In genomic region chr2:54512663-54513363, GRCh38 we compare ENCODE assay signal across 16 cellular contexts. TPM values are rescaled to one million over a fixed set of nuclear protein-coding genes. Genes with fewer than 3 reads are reported as not detected.
DNase-seq lines count a peak whose midpoint lies in the region; ATAC-seq, FAIRE-seq and TF ChIP-seq lines count a peak whose summit lies in the region.
"Had no signal": no experiment of that assay in that cellular context is flagged by ENCODE, and none has a peak within 500 bp of the region (broad histone marks: within the 10 kb centered on the region; RNA-seq: fewer than 3 reads in every experiment).

No MANE protein-coding gene starts in this region.

- peaks cover 89% of the 10 kb centered on the region for H3K79me2 ChIP-seq in astrocyte (ENCODE audit: insufficient read depth, low read length)

- H3K4me1 Mint-ChIP-seq in astrocyte (ENCODE audit: low read depth, unreplicated experiment) (peaks cover 28% of the 10 kb centered on the region), nephron progenitor cell (peaks cover 14% of the 10 kb centered on the region)
- H3K4me1 Mint-ChIP-seq: activated naive CD4-positive, alpha-beta T cell treated with anti-CD3 and anti-CD28 coated beads, Interleukin-2, amount 50 U/mL, for 24 hours had no signal

- no peak overlapping the region for H3K4me3 Mint-ChIP-seq in astrocyte (ENCODE audit: unreplicated experiment)
- no peak overlapping the region for H3K4me3 Mint-ChIP-seq in nephron progenitor cell
- H3K4me3 Mint-ChIP-seq: activated naive CD4-positive, alpha-beta T cell treated with anti-CD3 and anti-CD28 coated beads, Interleukin-2, amount 50 U/mL, for 24 hours; WTC11 had no signal

- DNase-seq in GM06990 (ENCODE audit: extremely low read depth, insufficient read length) = peak; percentile 33
- DNase-seq in astrocyte (ENCODE audit: low read depth) = no peak
- DNase-seq in nephron progenitor cell = no peak
- no peak for DNase-seq in cerebellum (ENCODE audit: low spot score)
- DNase-seq in NCI-H2196 (lab: John Stamatoyannopoulos, UW; ENCODE audit: unreplicated experiment) = no peak
- DNase-seq in BE2C = no peak
- DNase-seq: activated T-cell treated with anti-CD3 and anti-CD28 coated beads, Interleukin-2, amount 50 U/mL, for 48 hours; brain microvascular endothelial cell; hypothalamus; NCI-H1694; stimulated activated naive CD8-positive, alpha-beta T cell treated with anti-CD3 and anti-CD28 coated beads, Interleukin-15, Interleukin-2, amounts not matched to agents 100 U/mL and 50 U/mL, for 24 hours had no signal

- TF ChIP-seq CTCF in GM06990 (IDR thresholded peaks at IDR 0.05; ENCODE audit: insufficient read depth, low read length, poor library complexity, severe bottlenecking) (no peak), astrocyte (IDR thresholded peaks at IDR 0.05; ENCODE audit: insufficient read depth, low read depth, low read length) (no peak), nephron progenitor cell (IDR thresholded peaks at IDR 0.05) (no peak), BE2C (IDR thresholded peaks at IDR 0.05; ENCODE audit: low read depth, low read length) (no peak)

- no peak overlapping the region for H3K4me2 ChIP-seq in astrocyte (ENCODE audit: low read length)

- H3K27me3 ChIP-seq in GM06990 (replicated peaks; ENCODE audit: control insufficient read depth, insufficient read depth, low read length) (no peaks in the 10 kb centered on the region), astrocyte (ENCODE audit: insufficient read depth, low read length) (no peaks in the 10 kb centered on the region), BE2C (no peaks in the 10 kb centered on the region)
- H3K27me3 ChIP-seq: brain microvascular endothelial cell, SJSA1 had no signal

- H3K27me3 Mint-ChIP-seq in astrocyte (ENCODE audit: low read depth, unreplicated experiment) = no peaks in the 10 kb centered on the region
- peaks cover 3% of the 10 kb centered on the region for H3K27me3 Mint-ChIP-seq in nephron progenitor cell (ENCODE audit: low read depth, poor library complexity)
- H3K27me3 Mint-ChIP-seq: activated naive CD4-positive, alpha-beta T cell treated with anti-CD3 and anti-CD28 coated beads, Interleukin-2, amount 50 U/mL, for 24 hours had no signal

- H3K9me3 Mint-ChIP-seq in astrocyte (ENCODE audit: unreplicated experiment) = no peaks in the 10 kb centered on the region
- H3K9me3 Mint-ChIP-seq in nephron progenitor cell = no peaks in the 10 kb centered on the region
- H3K9me3 Mint-ChIP-seq: activated naive CD4-positive, alpha-beta T cell treated with anti-CD3 and anti-CD28 coated beads, Interleukin-2, amount 50 U/mL, for 24 hours; WTC11 had no signal

- no peak overlapping the region for H2AFZ ChIP-seq in astrocyte (ENCODE audit: low read depth, low read length)

- no peaks in the 10 kb centered on the region for H3K36me3 Mint-ChIP-seq in astrocyte (ENCODE audit: low read depth, unreplicated experiment)
- H3K36me3 Mint-ChIP-seq in nephron progenitor cell (ENCODE audit: low read depth) = no peaks in the 10 kb centered on the region
- H3K36me3 Mint-ChIP-seq: activated naive CD4-positive, alpha-beta T cell treated with anti-CD3 and anti-CD28 coated beads, Interleukin-2, amount 50 U/mL, for 24 hours; WTC11 had no signal

- H3K36me3 ChIP-seq in GM06990 (ENCODE audit: control insufficient read depth, insufficient read depth, low read length) (no peaks in the 10 kb centered on the region), astrocyte (ENCODE audit: insufficient read depth, low read length) (no peaks in the 10 kb centered on the region), BE2C (no peaks in the 10 kb centered on the region)
- H3K36me3 ChIP-seq: brain microvascular endothelial cell, SJSA1 had no signal

- H3K4me3 ChIP-seq in GM06990 (replicated peaks; ENCODE audit: low read depth, low read length) = no peak overlapping the region
- H3K4me3 ChIP-seq in astrocyte (ENCODE audit: insufficient read depth, low read depth, low read length) = no peak overlapping the region
- H3K4me3 ChIP-seq in BE2C (ENCODE audit: low read depth, low read length) = no peak overlapping the region
- H3K4me3 ChIP-seq: SJSA1 had no signal

- peak; percentile 65 for ATAC-seq in HG03097 (IDR thresholded peaks at IDR 0.05; ENCODE audit: low FRiP score, unreplicated experiment)
- ATAC-seq: sciatic nerve; stimulated activated naive CD8-positive, alpha-beta T cell treated with anti-CD3 and anti-CD28 coated beads, Interleukin-15, Interleukin-2, amounts not matched to agents 100 U/mL and 50 U/mL, for 24 hours; WTC11 had no signal

- no peak overlapping the region for H3K9ac ChIP-seq in astrocyte (ENCODE audit: low read length)

- no peak overlapping the region for H3K27ac ChIP-seq in astrocyte (ENCODE audit: low read depth, low read length)
- H3K27ac ChIP-seq: brain microvascular endothelial cell, SJSA1 had no signal

- H4K20me1 ChIP-seq in astrocyte (ENCODE audit: insufficient read depth, low read length) = peaks cover 66% of the 10 kb centered on the region

- H3K4me1 ChIP-seq in astrocyte (ENCODE audit: insufficient read depth, low read length) (no peaks in the 10 kb centered on the region), BE2C (no peaks in the 10 kb centered on the region)

- no peaks in the 10 kb centered on the region for H3K9me3 ChIP-seq in astrocyte (ENCODE audit: insufficient read depth, low read depth, low read length)
- no peaks in the 10 kb centered on the region for H3K9me3 ChIP-seq in BE2C
- H3K9me3 ChIP-seq: SJSA1 had no signal

- no peak for FAIRE-seq in astrocyte (lab: Jason Lieb, UNC)

- H3K27ac Mint-ChIP-seq in astrocyte (ENCODE audit: unreplicated experiment) (peak overlapping the region; percentile 5), nephron progenitor cell (peak overlapping the region; percentile 52)
- H3K27ac Mint-ChIP-seq: activated naive CD4-positive, alpha-beta T cell treated with anti-CD3 and anti-CD28 coated beads, Interleukin-2, amount 50 U/mL, for 24 hours; WTC11 had no signal

RNA-seq across cellular contexts. Expression of gene SPTBN1, which starts 56.7 kb away (rescaled TPM):
- total RNA-seq in astrocyte (277 and 311 TPM in 2 replicates), cerebellum (281 TPM)
- 135 TPM for polyA plus RNA-seq in BE2C (2012; ENCODE audit: insufficient read depth, insufficient read length, low read depth)
